In the genomic region with DNA sequence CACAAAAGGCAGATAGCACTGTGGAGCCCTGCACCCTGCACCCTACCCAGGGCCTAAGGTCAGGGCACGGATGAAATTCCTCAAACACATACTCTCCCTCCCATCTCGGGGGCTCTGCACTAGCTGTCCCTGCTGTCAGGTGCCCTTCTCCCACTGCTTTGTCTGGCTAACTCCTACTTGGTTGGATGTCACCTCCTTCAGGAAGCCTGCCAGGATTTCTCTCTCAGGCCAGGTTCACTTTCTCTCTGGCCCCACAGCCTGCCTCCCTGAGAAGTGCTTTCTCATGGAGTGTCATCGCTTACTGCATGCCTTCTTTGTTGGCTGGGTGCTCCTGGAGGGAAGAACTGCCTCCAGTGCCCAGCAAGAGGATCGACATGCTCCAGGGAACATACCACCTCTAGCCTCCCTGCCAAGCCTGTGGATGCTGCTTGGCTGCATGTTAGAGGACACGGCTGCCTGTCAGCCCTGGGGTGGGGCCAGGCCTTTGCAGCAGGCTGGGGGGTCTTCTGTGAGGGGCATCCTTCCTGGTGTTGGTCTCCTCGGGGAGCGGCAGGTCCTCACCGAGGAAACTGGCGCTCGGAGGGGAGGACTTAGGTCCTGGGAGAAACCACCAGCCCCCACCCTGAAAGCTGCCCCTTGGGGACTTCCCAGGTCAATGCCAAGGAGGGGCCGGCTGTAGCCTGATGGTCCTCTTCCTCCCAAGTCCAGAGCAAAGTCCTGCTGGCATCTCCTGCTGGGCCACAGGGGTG, we compare ENCODE assay signal across 1 cellular context.
TF ChIP-seq lines count a peak whose summit lies in the region.

No MANE protein-coding gene starts in this region.

TF ChIP-seq in GM23338, 12 proteins besides CTCF, POLR2A, EP300 and RAD21 (continued from another document):
- no peak for TF ChIP-seq ETS1 (IDR thresholded peaks at IDR 0.05)
- TF ChIP-seq EZH2phosphoT487 (IDR thresholded peaks at IDR 0.05; ENCODE audit: unreplicated experiment), result no peak
- TF ChIP-seq POLR2AphosphoS5 (IDR thresholded peaks at IDR 0.05; ENCODE audit: low read depth), result no peak
